ENCODE assay signal across 8 cellular contexts in genomic region chr1:211830055-211830329, GRCh38. TPM values are rescaled to one million over a fixed set of nuclear protein-coding genes. Genes with fewer than 3 reads are reported as not detected.
A peak's percentile ranks its signal among the peaks of the same experiment; 100 is the strongest.
DNase-seq lines count a peak whose midpoint lies in the region; ATAC-seq lines count a peak whose summit lies in the region.

No MANE protein-coding gene starts in this region.

- H3K9me3 Mint-ChIP-seq in activated naive CD8-positive, alpha-beta T cell (ENCODE audit: low read depth), result no peaks in the 10 kb centered on the region
- H3K9me3 Mint-ChIP-seq in immature natural killer cell, result no peaks in the 10 kb centered on the region
- no peaks in the 10 kb centered on the region for H3K9me3 Mint-ChIP-seq in stimulated activated effector memory CD8-positive, alpha-beta T cell treated with anti-CD3 and anti-CD28 coated beads, Interleukin-12 subunit alpha, Interleukin-12 subunit beta, amount 100 ng/mL, for 72 hours

- peaks cover 60% of the 10 kb centered on the region for H3K4me1 Mint-ChIP-seq in activated naive CD8-positive, alpha-beta T cell (ENCODE audit: low read depth)
- H3K4me1 Mint-ChIP-seq in immature natural killer cell, result peaks cover 55 to 74% of the 10 kb centered on the region in 2 donors
- peaks cover 43% of the 10 kb centered on the region for H3K4me1 Mint-ChIP-seq in stimulated activated effector memory CD8-positive, alpha-beta T cell treated with anti-CD3 and anti-CD28 coated beads, Interleukin-12 subunit alpha, Interleukin-12 subunit beta, amount 100 ng/mL, for 72 hours

- DNase-seq in activated gamma-delta T cell treated with Interleukin-2 at 50 U/mL for 16 hours, result peak; percentile 14
- no peak for DNase-seq in activated gamma-delta T cell (lab: John Stamatoyannopoulos, UW)
- DNase-seq in immature natural killer cell, result peak in 1 of 3 donors; percentile 45
- DNase-seq in stimulated activated effector memory CD8-positive, alpha-beta T cell treated with anti-CD3 and anti-CD28 coated beads, Interleukin-12 subunit alpha, Interleukin-12 subunit beta, amount 100 ng/mL, for 72 hours (ENCODE audit: low spot score in 2 of 2), result no peak
- no peak for DNase-seq in retina
- DNase-seq in NCI-H2196 treated with DMSO at 0.1 percent for 48 hours (lab: John Stamatoyannopoulos, UW; ENCODE audit: unreplicated experiment), result no peak

- H3K36me3 Mint-ChIP-seq in activated naive CD8-positive, alpha-beta T cell, result no peaks in the 10 kb centered on the region
- H3K36me3 Mint-ChIP-seq in immature natural killer cell, result no peaks in the 10 kb centered on the region
- H3K36me3 Mint-ChIP-seq in stimulated activated effector memory CD8-positive, alpha-beta T cell treated with anti-CD3 and anti-CD28 coated beads, Interleukin-12 subunit alpha, Interleukin-12 subunit beta, amount 100 ng/mL, for 72 hours, result peaks cover 13% of the 10 kb centered on the region

- peak overlapping the region; percentile 90 for H3K4me3 Mint-ChIP-seq in activated naive CD8-positive, alpha-beta T cell
- H3K4me3 Mint-ChIP-seq in immature natural killer cell, result peak overlapping the region; percentile 91 to 96 (median 93)
- peak overlapping the region; percentile 89 for H3K4me3 Mint-ChIP-seq in stimulated activated effector memory CD8-positive, alpha-beta T cell treated with anti-CD3 and anti-CD28 coated beads, Interleukin-12 subunit alpha, Interleukin-12 subunit beta, amount 100 ng/mL, for 72 hours

- H3K27ac Mint-ChIP-seq in activated naive CD8-positive, alpha-beta T cell, result peak overlapping the region; percentile 89
- peak overlapping the region; percentile 85 to 94 (median 90) for H3K27ac Mint-ChIP-seq in immature natural killer cell
- H3K27ac Mint-ChIP-seq in stimulated activated effector memory CD8-positive, alpha-beta T cell treated with anti-CD3 and anti-CD28 coated beads, Interleukin-12 subunit alpha, Interleukin-12 subunit beta, amount 100 ng/mL, for 72 hours, result peak overlapping the region; percentile 98

- H3K27me3 Mint-ChIP-seq in activated naive CD8-positive, alpha-beta T cell, result no peaks in the 10 kb centered on the region
- peaks cover 3 to 8% (median 4%) of the 10 kb centered on the region in 3 donors for H3K27me3 Mint-ChIP-seq in immature natural killer cell (ENCODE audit: low read depth in 3 of 3)

- peak; percentile 21 for ATAC-seq in HG03571 (IDR thresholded peaks at IDR 0.05; ENCODE audit: unreplicated experiment)
- ATAC-seq in stimulated activated effector memory CD8-positive, alpha-beta T cell treated with anti-CD3 and anti-CD28 coated beads, Interleukin-12 subunit alpha, Interleukin-12 subunit beta, amount 100 ng/mL, for 72 hours, result peak; percentile 2

RNA-seq across cellular contexts. Expression of gene LPGAT1, which starts 0.6 kb away (rescaled TPM):
- 10 to 100 TPM; 29.1 to 63.3 (median 46.9) TPM for polyA plus RNA-seq in immature natural killer cell
